ENCODE assay signal across 8 cellular contexts in the genomic region with DNA sequence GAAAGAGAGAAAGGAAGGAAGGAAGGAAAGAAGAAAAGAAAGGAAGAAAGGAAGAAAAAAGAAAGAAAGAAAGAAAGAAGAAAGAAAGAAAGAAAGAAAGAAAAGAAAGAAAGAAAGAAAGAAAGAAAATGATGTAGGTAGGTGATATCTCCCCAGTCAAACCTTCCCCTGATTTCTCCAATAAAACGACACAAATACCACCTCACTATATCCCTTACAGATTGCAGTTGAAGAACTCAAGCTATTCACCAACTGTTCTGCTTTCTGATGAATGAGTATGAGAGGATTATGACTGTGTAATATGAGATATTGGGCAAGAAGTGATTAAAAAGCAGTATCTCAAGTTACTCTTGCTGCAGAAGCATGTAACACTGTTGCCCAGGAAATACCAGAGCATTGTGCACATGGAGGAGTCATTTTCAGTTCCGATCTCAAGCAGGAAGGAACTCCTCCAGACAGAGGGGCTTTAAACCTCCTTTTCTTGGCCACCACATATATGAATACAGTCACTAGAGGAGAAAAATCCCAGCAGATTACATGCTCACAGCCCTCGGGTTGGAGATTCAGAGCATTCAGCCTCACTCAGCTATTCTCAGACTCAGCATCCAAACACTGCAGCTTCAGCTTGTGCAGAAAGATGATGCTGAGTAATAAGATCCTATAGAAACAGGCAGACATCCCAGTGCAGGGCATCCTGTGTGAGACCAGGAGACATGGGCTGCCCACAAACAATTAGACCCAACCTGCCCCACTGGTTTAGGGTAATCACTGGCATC.
DNase-seq lines count a peak whose midpoint lies in the region; ATAC-seq and TF ChIP-seq lines count a peak whose summit lies in the region.

No MANE protein-coding gene starts in this region.

- no peak for TF ChIP-seq EP300 in transverse colon (IDR thresholded peaks at IDR 0.05; ENCODE audit: low read depth)

- no peaks in the 10 kb centered on the region for H3K27me3 ChIP-seq in CD4-positive, CD25-positive, alpha-beta regulatory T cell (ENCODE audit: control insufficient read depth, insufficient read depth, low read length)
- H3K27me3 ChIP-seq in adipocyte (replicated peaks; ENCODE audit: control insufficient read depth, insufficient read depth, low read length) = no peaks in the 10 kb centered on the region
- H3K27me3 ChIP-seq in transverse colon = no peaks in the 10 kb centered on the region
- no peaks in the 10 kb centered on the region for H3K27me3 ChIP-seq in prostate gland (replicated peaks; ENCODE audit: insufficient read depth)

- intact Hi-C loops in transverse colon (cut with DNase I; ENCODE audit: low total_unique reads) = no loop called here
- intact Hi-C loops in prostate gland (cut with DNase I) = no loop called here

- no peaks in the 10 kb centered on the region for H3K9me3 Mint-ChIP-seq in CD4-positive, CD25-positive, alpha-beta regulatory T cell

- no peaks in the 10 kb centered on the region for H3K36me3 Mint-ChIP-seq in CD4-positive, CD25-positive, alpha-beta regulatory T cell

- no peak overlapping the region for H3K27ac ChIP-seq in CD4-positive, CD25-positive, alpha-beta regulatory T cell (ENCODE audit: insufficient read depth, low read length, poor library complexity, severe bottlenecking)
- H3K27ac ChIP-seq in transverse colon = peak overlapping the region in 3 of 4 donors; percentile 73 to 79 (median 73)
- no peak overlapping the region for H3K27ac ChIP-seq in prostate gland

- in situ Hi-C loops in transverse colon (cut with MboI; ENCODE audit: low pct_ligation_motif_present in 1 of 4, low pct_unique_long_range_greater_than_20kb in 1 of 4, low sequenced_read_pairs in 3 of 4) = no loop called here

- TF ChIP-seq POLR2A in transverse colon (IDR thresholded peaks at IDR 0.05) = no peak
- no peak for TF ChIP-seq POLR2A in prostate gland (IDR thresholded peaks at IDR 0.05)

- peak; percentile 71 to 75 for ATAC-seq in CD4-positive, CD25-positive, alpha-beta regulatory T cell (ENCODE audit: low read depth in 2 of 2)
- peak; percentile 63 for ATAC-seq in GM21529 (IDR thresholded peaks at IDR 0.05; ENCODE audit: unreplicated experiment)
- no peak for ATAC-seq in GM18909 (IDR thresholded peaks at IDR 0.05; ENCODE audit: poor library complexity, unreplicated experiment)

- H3K4me3 ChIP-seq in CD4-positive, CD25-positive, alpha-beta regulatory T cell (ENCODE audit: low read depth, low read length) = peak overlapping the region; percentile 60
- H3K4me3 ChIP-seq in adipocyte (ENCODE audit: low read length) (peak overlapping the region; percentile 69), transverse colon (no peak overlapping the region), prostate gland (no peak overlapping the region)

- peak in 2 of 3 donors; percentile 24 to 59 for DNase-seq in CD4-positive, CD25-positive, alpha-beta regulatory T cell
- DNase-seq in NCI-H226 (peak; percentile 97), adipocyte (ENCODE audit: low read depth) (peak; percentile 94), kidney tubule cell (ENCODE audit: low spot score) (peak; percentile 98), transverse colon (no peak), prostate gland (ENCODE audit: low spot score) (no peak)

- no peaks in the 10 kb centered on the region for H3K9me3 ChIP-seq in CD4-positive, CD25-positive, alpha-beta regulatory T cell (ENCODE audit: control insufficient read depth in 2 of 2, low read length in 2 of 2)
- H3K9me3 ChIP-seq in adipocyte (ENCODE audit: control insufficient read depth, low read length) (no peaks in the 10 kb centered on the region), transverse colon (no peaks in the 10 kb centered on the region), prostate gland (no peaks in the 10 kb centered on the region)

- H3K27ac Mint-ChIP-seq in CD4-positive, CD25-positive, alpha-beta regulatory T cell = peak overlapping the region in 2 of 3 donors; percentile 76 to 85

- TF ChIP-seq CTCF in transverse colon (IDR thresholded peaks at IDR 0.05) (no peak), prostate gland (IDR thresholded peaks at IDR 0.05) (no peak)

- peaks cover 12% of the 10 kb centered on the region for H3K4me1 ChIP-seq in CD4-positive, CD25-positive, alpha-beta regulatory T cell (ENCODE audit: control insufficient read depth, insufficient read depth, low read length, poor library complexity, severe bottlenecking)
- H3K4me1 ChIP-seq in adipocyte (ENCODE audit: control insufficient read depth, insufficient read depth, low read length) (peaks cover 32% of the 10 kb centered on the region), transverse colon (peaks cover 4 to 54% (median 21%) of the 10 kb centered on the region in 4 donors), prostate gland (replicated peaks) (no peaks in the 10 kb centered on the region)

- peak overlapping the region in 2 of 4 donors; percentile 63 to 71 for H3K4me3 Mint-ChIP-seq in CD4-positive, CD25-positive, alpha-beta regulatory T cell

- WGBS in transverse colon (ENCODE audit: low coverage in 1 of 2), 2 donors = 13 to 50% methylated on average over 2 to 3 of the region's 3 CpGs
- WGBS in prostate gland = 4% methylated on average over 3 of the region's 3 CpGs

- peaks cover 6 to 45% (median 17%) of the 10 kb centered on the region in 4 donors for H3K4me1 Mint-ChIP-seq in CD4-positive, CD25-positive, alpha-beta regulatory T cell

- H3K36me3 ChIP-seq in CD4-positive, CD25-positive, alpha-beta regulatory T cell (ENCODE audit: control insufficient read depth, insufficient read depth, low read length) = no peaks in the 10 kb centered on the region
- H3K36me3 ChIP-seq in adipocyte (ENCODE audit: control insufficient read depth, insufficient read depth, low read length, severe bottlenecking) = no peaks in the 10 kb centered on the region
- H3K36me3 ChIP-seq in transverse colon = no peaks in the 10 kb centered on the region
- no peaks in the 10 kb centered on the region for H3K36me3 ChIP-seq in prostate gland

- no peaks in the 10 kb centered on the region for H3K27me3 Mint-ChIP-seq in CD4-positive, CD25-positive, alpha-beta regulatory T cell

- peak overlapping the region; percentile 77 for H3K9ac ChIP-seq in adipocyte (ENCODE audit: low read length)

Comparison
In these comparisons a context has a peak if more than half of its experiments do, and no peak if none do; other contexts are left out.
1. DNase-seq: peak in CD4-positive, CD25-positive, alpha-beta regulatory T cell (2 of 3), NCI-H226 (single experiment), adipocyte (single experiment) and kidney tubule cell (single experiment); none in transverse colon (single experiment) and prostate gland (single experiment).
2. H3K27ac ChIP-seq: peak in transverse colon (3 of 4); none in CD4-positive, CD25-positive, alpha-beta regulatory T cell (single experiment) and prostate gland (0 of 2).
3. H3K4me3 ChIP-seq: peak in CD4-positive, CD25-positive, alpha-beta regulatory T cell (single experiment) and adipocyte (single experiment); none in transverse colon (0 of 4) and prostate gland (0 of 2).